1 cellular context compared by ENCODE assay signal in genomic region chr3:6518709-6519345, GRCh38.
A peak's percentile ranks its signal among the peaks of the same experiment; 100 is the strongest.
TF ChIP-seq lines count a peak whose summit lies in the region.

No MANE protein-coding gene starts in this region.

TF ChIP-seq in K562, 482 proteins besides CTCF, POLR2A, EP300 and RAD21 (continued from another document):
- TF ChIP-seq SREBF2 (CRISPR knock-in tag; IDR thresholded peaks at IDR 0.05): 0 out of 2 replicates have a peak, but pooled peaks have one; percentile 69
- TF ChIP-seq LEF1 (IDR thresholded peaks at IDR 0.05): 0 out of 2 replicates have a peak, but pooled peaks have one; percentile 54
- TF ChIP-seq MYBL2 (IDR thresholded peaks at IDR 0.05; ENCODE audit: low read depth): peak; percentile 95
- TF ChIP-seq MYBL2 (CRISPR knock-in tag; IDR thresholded peaks at IDR 0.05; ENCODE audit: borderline replicate concordance): no peak
- TF ChIP-seq ARHGAP35 (IDR thresholded peaks at IDR 0.05; ENCODE audit: partially characterized antibody): no peak
- TF ChIP-seq NCOR1 (IDR thresholded peaks at IDR 0.05): peak; percentile 50
- TF ChIP-seq ID3 (CRISPR knock-in tag; IDR thresholded peaks at IDR 0.05): no peak
- no peak for TF ChIP-seq ID3 (tag; IDR thresholded peaks at IDR 0.05)
- 0 out of 2 replicates have a peak, but pooled peaks have one; percentile 43 for TF ChIP-seq CUX1 (CRISPR knock-in tag; IDR thresholded peaks at IDR 0.05)
- peak; percentile 79 for TF ChIP-seq TEAD2 (tag; IDR thresholded peaks at IDR 0.05)
- TF ChIP-seq JUND (IDR thresholded peaks at IDR 0.05; ENCODE audit: borderline replicate concordance, low read depth, low read length): no peak
- TF ChIP-seq JUND (tag; IDR thresholded peaks at IDR 0.05; ENCODE audit: borderline replicate concordance, low read depth, low read length): peak; percentile 53; the same call in 2 of the 3 replicates
- no peak for TF ChIP-seq STAG1 (CRISPR knock-in tag; IDR thresholded peaks at IDR 0.05; ENCODE audit: borderline replicate concordance)
- peak; percentile 76 for TF ChIP-seq SMARCA4 (IDR thresholded peaks at IDR 0.05)
- TF ChIP-seq VEZF1 (CRISPR knock-in tag; IDR thresholded peaks at IDR 0.05): peak; percentile 68; the same call in 1 of the 2 replicates
- TF ChIP-seq ESRRB (CRISPR knock-in tag; IDR thresholded peaks at IDR 0.05; ENCODE audit: borderline replicate concordance): no peak
- TF ChIP-seq CREM (IDR thresholded peaks at IDR 0.05; ENCODE audit: low read depth): peak; percentile 60
- peak; percentile 13 for TF ChIP-seq MEIS2 (IDR thresholded peaks at IDR 0.05; ENCODE audit: partially characterized antibody)
- TF ChIP-seq ELK3 (CRISPR knock-in tag; IDR thresholded peaks at IDR 0.05): no peak
- TF ChIP-seq PML (IDR thresholded peaks at IDR 0.05; ENCODE audit: low read length): peak; percentile 56
- peak; percentile 14 for TF ChIP-seq PRDM10 (IDR thresholded peaks at IDR 0.05; ENCODE audit: partially characterized antibody)
